1 cellular context compared by ENCODE assay signal in the genomic region with DNA sequence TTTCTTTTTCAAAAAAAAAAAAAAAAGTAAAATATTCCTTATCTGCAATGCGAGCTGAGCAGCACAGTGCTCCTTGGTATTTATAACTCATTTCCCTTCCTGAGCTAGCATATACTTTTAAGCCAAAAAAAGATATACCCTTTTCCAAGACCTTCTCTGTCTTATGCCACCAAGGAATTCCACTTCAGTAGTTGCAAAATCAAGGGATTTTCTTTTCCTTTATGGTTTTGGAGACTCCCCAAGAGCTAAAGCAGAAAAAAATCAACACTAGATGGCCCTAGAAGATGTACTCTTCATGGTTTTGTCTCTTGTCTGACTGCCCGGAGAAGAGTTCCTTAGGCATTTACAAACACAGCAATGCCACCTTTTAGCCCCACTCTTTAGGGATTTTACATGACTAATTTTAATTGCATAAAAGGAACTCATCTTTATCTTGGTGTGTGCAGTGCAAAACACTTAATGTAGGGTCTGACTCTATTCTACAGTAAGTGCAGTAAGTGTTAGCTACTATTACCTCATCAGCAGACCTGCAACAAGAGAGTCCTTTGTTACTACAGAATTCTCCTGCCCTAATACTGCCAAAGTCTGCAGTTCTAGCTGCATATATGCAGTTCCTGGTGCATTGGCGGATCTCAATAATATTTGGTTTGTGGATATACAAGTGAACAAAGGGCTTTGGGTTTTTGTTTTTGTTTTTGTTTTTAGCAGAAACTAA.
TF ChIP-seq lines count a peak whose summit lies in the region.

No MANE protein-coding gene starts in this region.

TF ChIP-seq in HCT116, 20 proteins besides CTCF, POLR2A, EP300 and RAD21 (continued from another document):
- TF ChIP-seq SRF (IDR thresholded peaks at IDR 0.05; ENCODE audit: low read depth) (no peak), SP1 (IDR thresholded peaks at IDR 0.05; ENCODE audit: low read depth) (no peak), ZBTB33 (IDR thresholded peaks at IDR 0.05; ENCODE audit: extremely low read depth, insufficient replicate concordance, low read length) (no peak), JUND (IDR thresholded peaks at IDR 0.05) (no peak), EZH2phosphoT487 (IDR thresholded peaks at IDR 0.05; ENCODE audit: borderline replicate concordance) (no peak), POLR2AphosphoS5 (IDR thresholded peaks at IDR 0.05; ENCODE audit: low read depth, low read length) (no peak), ZNF274 (IDR thresholded peaks at IDR 0.05; ENCODE audit: low read depth, low read length) (no peak), ELF1 (IDR thresholded peaks at IDR 0.05; ENCODE audit: borderline replicate concordance, low read depth) (no peak), EGR1 (IDR thresholded peaks at IDR 0.05; ENCODE audit: low read depth) (no peak), ATF3 (IDR thresholded peaks at IDR 0.05) (no peak)
